In the genomic region with DNA sequence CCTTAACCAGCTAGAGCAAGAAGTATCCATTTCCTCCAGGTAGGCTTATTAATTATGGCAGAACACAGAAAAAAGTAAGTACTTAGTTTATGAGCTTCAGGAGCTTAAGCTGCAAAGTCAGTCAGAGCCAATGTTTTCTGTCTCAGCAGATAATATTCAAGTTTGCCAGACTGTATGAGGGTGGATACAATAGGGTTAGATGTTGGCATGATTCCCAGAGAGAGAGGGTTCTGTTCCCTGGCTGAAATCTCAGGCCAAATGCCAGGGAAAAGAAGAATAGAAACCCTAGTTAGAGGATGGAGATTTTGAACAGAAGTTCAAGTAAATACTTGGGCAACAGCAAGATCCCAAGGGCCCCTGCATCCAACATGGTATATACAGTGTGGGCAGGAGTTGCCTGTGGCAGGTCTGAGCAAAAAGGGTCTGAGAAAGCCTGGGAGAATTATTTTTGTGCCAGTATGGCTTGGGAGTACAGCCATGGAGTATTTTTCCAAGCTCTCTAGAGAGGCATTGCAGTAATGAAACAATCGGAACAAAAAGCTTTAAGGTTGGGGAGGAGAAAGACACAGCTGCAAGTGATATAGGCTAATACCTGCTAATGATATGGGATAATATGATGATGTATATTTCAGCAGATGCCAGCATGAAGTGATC, we compare ENCODE assay signal across 17 cellular contexts. TPM values are rescaled to one million over a fixed set of nuclear protein-coding genes. Genes with fewer than 3 reads are reported as not detected.
DNase-seq lines count a peak whose midpoint lies in the region; TF ChIP-seq lines count a peak whose summit lies in the region.
"Had no signal": no experiment of that assay in that cellular context is flagged by ENCODE, and none has a peak within 500 bp of the region (broad histone marks: within the 10 kb centered on the region; RNA-seq: fewer than 3 reads in every experiment).

No MANE protein-coding gene starts in this region.

- H3K36me3 ChIP-seq in breast epithelium = no peaks in the 10 kb centered on the region
- H3K36me3 ChIP-seq in SK-N-SH (replicated peaks in 1 of 2; ENCODE audit: control insufficient read depth in 1 of 2, insufficient read depth in 2 of 2, low read length in 1 of 2) = no peaks in the 10 kb centered on the region
- H3K36me3 ChIP-seq in stomach smooth muscle (ENCODE audit: control insufficient read depth in 2 of 2, insufficient read depth in 2 of 2, low read length in 2 of 2) = no peaks in the 10 kb centered on the region

- TF ChIP-seq EP300 in SK-N-SH (IDR thresholded peaks at IDR 0.05; ENCODE audit: borderline replicate concordance in 1 of 2, low read depth in 1 of 2, low read length in 1 of 2) = peak in 1 of 2 experiments; percentile 68; a peak in 2 of 4 replicates

- H3K27me3 Mint-ChIP-seq in MCF 10A (ENCODE audit: insufficient read depth, unreplicated experiment) = peaks cover 65% of the 10 kb centered on the region

- POLR2A ChIA-PET in MCF 10A (lab: Yijun Ruan, JAX) = interaction anchor here (1.4 kb wide), 1 partner anchor 31 kb away, joined by 4 read pairs; the partner anchor contains the start of gene ISOC1
- POLR2A ChIA-PET in SK-N-SH (lab: Yijun Ruan, JAX) = interaction anchor here (1.1 kb wide), 1 partner anchor 31 kb away, joined by 3 read pairs; the partner anchor contains the start of gene ISOC1

- 20% methylated on average over 1 of the region's 1 CpG for WGBS in SK-N-SH (ENCODE audit: low lambda C conversion rate)

- TF ChIP-seq CTCF in MCF 10A (IDR thresholded peaks at IDR 0.05; ENCODE audit: unreplicated experiment) = no peak
- TF ChIP-seq CTCF in breast epithelium (IDR thresholded peaks at IDR 0.05) = no peak
- no peak for TF ChIP-seq CTCF in SK-N-SH (IDR thresholded peaks at IDR 0.05)
- no peak for TF ChIP-seq CTCF in fibroblast of the aortic adventitia (IDR thresholded peaks at IDR 0.05; ENCODE audit: insufficient read depth, low read length)
- no peak for TF ChIP-seq CTCF in GM20000 (IDR thresholded peaks at IDR 0.05; ENCODE audit: extremely low read depth, missing control alignments)

- BruUV-seq in MCF 10A (replicated peaks; lab: Mats Ljungman, UMichigan) = no TSS peak

- no peaks in the 10 kb centered on the region for H3K79me2 ChIP-seq in SK-N-SH (ENCODE audit: insufficient read depth)

- CTCF ChIA-PET in MCF 10A (lab: Yijun Ruan, JAX) = interaction anchor here (0.7 kb wide), 1 partner anchor 11 kb away, joined by 3 read pairs; no protein-coding TSS in a partner anchor
- CTCF ChIA-PET in SK-N-SH (lab: Yijun Ruan, JAX) = interaction anchor here (0.7 to 1.2 kb wide), 5 partner anchors 9 to 157 kb away, joined by 3 to 6 read pairs (median 3); partner anchors contain the start of gene ISOC1

- no peaks in the 10 kb centered on the region for H3K4me1 ChIP-seq in breast epithelium
- peaks cover 0 to 24% of the 10 kb centered on the region in 2 experiments; a peak in 2 of 4 replicates for H3K4me1 ChIP-seq in SK-N-SH (ENCODE audit: control insufficient read depth in 1 of 2, insufficient read depth in 2 of 2, low read depth in 1 of 2, low read length in 1 of 2)
- H3K4me1 ChIP-seq in stomach smooth muscle (ENCODE audit: control insufficient read depth, insufficient read depth, low read length) = peaks cover 7% of the 10 kb centered on the region
- H3K4me1 ChIP-seq: A549 had no signal

- H3K4me1 Mint-ChIP-seq in MCF 10A (ENCODE audit: insufficient read depth, unreplicated experiment) = peaks cover 6% of the 10 kb centered on the region
- H3K4me1 Mint-ChIP-seq: naive B cell, WTC11 had no signal

- TF ChIP-seq RAD21 in SK-N-SH (IDR thresholded peaks at IDR 0.05; ENCODE audit: low read length) = peak; percentile 34

- no peaks in the 10 kb centered on the region for H3K9me3 Mint-ChIP-seq in MCF 10A (ENCODE audit: unreplicated experiment)
- H3K9me3 Mint-ChIP-seq: naive B cell had no signal

- peak overlapping the region; percentile 1; the same call in 1 of the 2 replicates for H3K4me2 ChIP-seq in SK-N-SH
- H3K4me2 ChIP-seq: A549 had no signal

- no peak for TF ChIP-seq POLR2A in breast epithelium (IDR thresholded peaks at IDR 0.05)

- DNase-seq in MCF 10A (ENCODE audit: unreplicated experiment) = peak; percentile 75
- DNase-seq in breast epithelium (ENCODE audit: low spot score in 2 of 2) = no peak
- peak; percentile 54 for DNase-seq in SK-N-SH
- DNase-seq in fibroblast of the aortic adventitia (ENCODE audit: low read depth) = peak; percentile 72
- DNase-seq in activated naive CD4-positive, alpha-beta T cell treated with Interleukin-2 at 50 U/mL for 16 hours = no peak
- no peak for DNase-seq in ureter (ENCODE audit: low spot score)
- no peak for DNase-seq in GM20000 (ENCODE audit: low spot score)
- DNase-seq: activated T-cell treated with anti-CD3 and anti-CD28 coated beads for 4 hours, aorta, DND-41, HCEC 1CT, naive B cell had no signal

- intact Hi-C loops in MCF 10A (cut with micrococcal nuclease) (no loop called here), breast epithelium (cut with DNase I; ENCODE audit: low total_unique reads) (no loop called here)

- H3K27me3 ChIP-seq in breast epithelium (no peaks in the 10 kb centered on the region), SK-N-SH (ENCODE audit: insufficient read depth) (no peaks in the 10 kb centered on the region), stomach smooth muscle (ENCODE audit: control insufficient read depth in 1 of 2, insufficient read depth in 2 of 2, low read length in 2 of 2) (no peaks in the 10 kb centered on the region)

- H3K9me3 ChIP-seq in breast epithelium = no peaks in the 10 kb centered on the region
- H3K9me3 ChIP-seq in SK-N-SH = no peaks in the 10 kb centered on the region
- no peaks in the 10 kb centered on the region for H3K9me3 ChIP-seq in stomach smooth muscle (ENCODE audit: control insufficient read depth in 2 of 2, low read length in 2 of 2)
- H3K9me3 ChIP-seq: A549 had no signal

- H3K9ac ChIP-seq in SK-N-SH (no peak overlapping the region), stomach smooth muscle (ENCODE audit: low read length in 2 of 2) (no peak overlapping the region)

- H3K4me3 ChIP-seq in breast epithelium (no peak overlapping the region), SK-N-SH (ENCODE audit: low read depth in 2 of 2, low read length in 1 of 2) (no peak overlapping the region), fibroblast of the aortic adventitia (ENCODE audit: low read depth, low read length) (no peak overlapping the region), stomach smooth muscle (ENCODE audit: low read length in 2 of 2) (peak overlapping the region in 1 of 2 donors; percentile 1)
- H3K4me3 ChIP-seq: A549, skin epidermis had no signal

- no peak overlapping the region for H3K27ac Mint-ChIP-seq in MCF 10A (ENCODE audit: low read depth, unreplicated experiment)
- H3K27ac Mint-ChIP-seq: naive B cell, WTC11 had no signal

- H4K20me1 ChIP-seq in SK-N-SH (ENCODE audit: insufficient read depth) = no peaks in the 10 kb centered on the region

- no peaks in the 10 kb centered on the region for H3K36me3 Mint-ChIP-seq in MCF 10A (ENCODE audit: insufficient read depth, unreplicated experiment)
- H3K36me3 Mint-ChIP-seq: naive B cell, WTC11 had no signal

- no peak overlapping the region for H3K27ac ChIP-seq in breast epithelium
- peak overlapping the region; percentile 36 to 97; a peak in 3 of 4 replicates for H3K27ac ChIP-seq in SK-N-SH (ENCODE audit: low read depth in 2 of 2, low read length in 1 of 2)
- peak overlapping the region; percentile 6 for H3K27ac ChIP-seq in stomach smooth muscle (ENCODE audit: low read length)
- H3K27ac ChIP-seq: A549, epithelial cell of prostate, skin epidermis had no signal

- H3F3A ChIP-seq in SK-N-SH (replicated peaks; ENCODE audit: insufficient read depth) = no peaks in the 10 kb centered on the region

- H2AFZ ChIP-seq in SK-N-SH (ENCODE audit: low read depth) = no peak overlapping the region

- no peak overlapping the region for H3K4me3 Mint-ChIP-seq in MCF 10A (ENCODE audit: unreplicated experiment)
- H3K4me3 Mint-ChIP-seq: naive B cell, WTC11 had no signal

- H3K9me2 ChIP-seq in SK-N-SH = no peaks in the 10 kb centered on the region

TF ChIP-seq in SK-N-SH, 30 proteins besides CTCF, POLR2A, EP300 and RAD21 (continues in another document):
- TF ChIP-seq GATA2 (CRISPR knock-in tag; IDR thresholded peaks at IDR 0.05) (peak; percentile 44), RCOR1 (IDR thresholded peaks at IDR 0.05; ENCODE audit: low read length) (peak; percentile 39; the same call in 1 of the 2 replicates), NRF1 (IDR thresholded peaks at IDR 0.05; ENCODE audit: low read depth, low read length) (no peak), JUND (IDR thresholded peaks at IDR 0.05) (0 out of 2 replicates have a peak, but pooled peaks have one; percentile 13), TCF12 (IDR thresholded peaks at IDR 0.05) (peak; percentile 60), CHD2 (IDR thresholded peaks at IDR 0.05; ENCODE audit: low read length, partially characterized antibody) (peak; percentile 28), RFX5 (IDR thresholded peaks at IDR 0.05; ENCODE audit: low read length) (peak; percentile 55; the same call in 1 of the 2 replicates), SIN3A (IDR thresholded peaks at IDR 0.05; ENCODE audit: borderline replicate concordance, low read depth, low read length) (no peak), NFIC (IDR thresholded peaks at IDR 0.05; ENCODE audit: borderline replicate concordance) (peak; percentile 81)
- TF ChIP-seq, protein P1, sequence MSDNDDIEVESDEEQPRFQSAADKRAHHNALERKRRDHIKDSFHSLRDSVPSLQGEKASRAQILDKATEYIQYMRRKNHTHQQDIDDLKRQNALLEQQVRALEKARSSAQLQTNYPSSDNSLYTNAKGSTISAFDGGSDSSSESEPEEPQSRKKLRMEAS (IDR thresholded peaks at IDR 0.05; ENCODE audit: low read depth) = no peak
- TF ChIP-seq, protein P2, sequence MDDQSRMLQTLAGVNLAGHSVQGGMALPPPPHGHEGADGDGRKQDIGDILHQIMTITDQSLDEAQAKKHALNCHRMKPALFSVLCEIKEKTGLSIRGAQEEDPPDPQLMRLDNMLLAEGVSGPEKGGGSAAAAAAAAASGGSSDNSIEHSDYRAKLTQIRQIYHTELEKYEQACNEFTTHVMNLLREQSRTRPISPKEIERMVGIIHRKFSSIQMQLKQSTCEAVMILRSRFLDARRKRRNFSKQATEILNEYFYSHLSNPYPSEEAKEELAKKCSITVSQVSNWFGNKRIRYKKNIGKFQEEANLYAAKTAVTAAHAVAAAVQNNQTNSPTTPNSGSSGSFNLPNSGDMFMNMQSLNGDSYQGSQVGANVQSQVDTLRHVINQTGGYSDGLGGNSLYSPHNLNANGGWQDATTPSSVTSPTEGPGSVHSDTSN (IDR thresholded peaks at IDR 0.05) = peak; percentile 42

RNA-seq across cellular contexts. Expression of gene ISOC1, which starts 30.9 kb away (rescaled TPM):
- total RNA-seq in MCF 10A (2022) (11.2 and 12.8 TPM in 2 replicates), breast epithelium (10 to 100 TPM; 20.6 to 41.6 (median 23.9) TPM), fibroblast of the aortic adventitia (ENCODE audit: low replicate concordance) (6.6 and 19.7 TPM in 2 replicates), ureter (21.1 TPM)
- polyA plus RNA-seq in SK-N-SH (2012; rRNA removed) = 20.6 and 26.2 TPM in 2 replicates
- 38.5 and 40.4 TPM in 2 replicates for polyA plus RNA-seq in SK-N-SH (2012; cell fraction: cytosol; rRNA removed)
- polyA plus RNA-seq in SK-N-SH (2012; cell fraction: nucleus; rRNA removed) = 7.5 and 9.4 TPM in 2 replicates

Comparison
In these comparisons a context has a peak if more than half of its experiments do, and no peak if none do; other contexts are left out.
1. DNase-seq: peak in MCF 10A (single experiment), SK-N-SH (single experiment) and fibroblast of the aortic adventitia (single experiment); none in breast epithelium (0 of 2), activated naive CD4-positive, alpha-beta T cell treated with Interleukin-2 at 50 U/mL for 16 hours (single experiment), ureter (single experiment) and GM20000 (single experiment).
2. H3K27ac ChIP-seq: peak in SK-N-SH (2 of 2) and stomach smooth muscle (single experiment); none in breast epithelium (0 of 2).